19 cellular contexts compared by ENCODE assay signal in the genomic region with DNA sequence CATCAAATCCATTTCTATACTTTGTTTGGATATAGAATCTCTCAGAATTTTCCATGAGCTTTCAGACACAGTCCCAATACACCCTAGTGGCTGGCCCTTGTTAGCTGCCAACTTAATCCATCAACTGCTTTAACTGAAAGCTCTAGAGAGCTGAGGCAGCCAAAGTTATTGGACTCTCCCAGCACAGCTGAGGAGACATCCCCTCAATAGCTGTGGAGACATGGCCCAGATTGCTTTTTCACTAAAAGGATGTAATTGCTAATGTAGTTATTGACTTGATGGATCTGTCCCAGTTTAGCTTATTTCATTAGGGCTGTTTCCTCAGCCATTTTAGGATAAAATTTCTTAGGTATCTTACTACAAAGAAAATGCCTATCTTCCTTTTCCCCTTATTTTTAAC.
"Had no signal": no experiment of that assay in that cellular context is flagged by ENCODE, and none has a peak within 500 bp of the region (broad histone marks: within the 10 kb centered on the region; RNA-seq: fewer than 3 reads in every experiment).

No MANE protein-coding gene starts in this region.

- H3K36me3 Mint-ChIP-seq: memory B cell, natural killer cell had no signal

- H3K27ac Mint-ChIP-seq: effector memory CD8-positive, alpha-beta T cell; memory B cell; natural killer cell; stimulated activated naive CD8-positive, alpha-beta T cell treated with anti-CD3 and anti-CD28 coated beads, Interleukin-15, amount 100 ng/mL, for 72 hours had no signal

- H3K27me3 Mint-ChIP-seq: effector memory CD8-positive, alpha-beta T cell had no signal

- H3K4me3 Mint-ChIP-seq: effector memory CD8-positive, alpha-beta T cell; memory B cell; natural killer cell; stimulated activated naive CD8-positive, alpha-beta T cell treated with anti-CD3 and anti-CD28 coated beads, Interleukin-15, amount 100 ng/mL, for 72 hours had no signal

- ATAC-seq: effector memory CD8-positive, alpha-beta T cell; left ventricle myocardium superior; lower lobe of right lung; natural killer cell; psoas muscle; right lobe of liver; stimulated activated naive CD8-positive, alpha-beta T cell treated with anti-CD3 and anti-CD28 coated beads, Interleukin-15, amount 100 ng/mL, for 72 hours; upper lobe of right lung had no signal

- H3K4me1 Mint-ChIP-seq: memory B cell; natural killer cell; stimulated activated naive CD8-positive, alpha-beta T cell treated with anti-CD3 and anti-CD28 coated beads, Interleukin-15, amount 100 ng/mL, for 72 hours had no signal

- H3K9me3 Mint-ChIP-seq: effector memory CD8-positive, alpha-beta T cell; memory B cell; natural killer cell; stimulated activated naive CD8-positive, alpha-beta T cell treated with anti-CD3 and anti-CD28 coated beads, Interleukin-15, amount 100 ng/mL, for 72 hours had no signal

- DNase-seq: dermis blood vessel endothelial cell; effector memory CD8-positive, alpha-beta T cell; head of caudate nucleus; left ventricle myocardium superior; lower lobe of right lung; natural killer cell; occipital lobe; ovary; posterior cingulate gyrus; psoas muscle; right lobe of liver; small intestine; stimulated activated CD4-positive, alpha-beta T cell treated with anti-CD3 and anti-CD28 coated beads, Interleukin-15, amount 100 ng/mL, for 24 hours; stimulated activated CD4-positive, alpha-beta T cell treated with anti-CD3 and anti-CD28 coated beads, Interleukin-2, amount 100 ng/mL, for 48 hours; stimulated activated naive CD4-positive, alpha-beta T cell; stimulated activated naive CD8-positive, alpha-beta T cell treated with anti-CD3 and anti-CD28 coated beads, Interleukin-15, amount 100 ng/mL, for 72 hours; transverse colon; upper lobe of right lung had no signal
